2 cellular contexts compared by ENCODE assay signal in genomic region chr6:142440603-142441293, GRCh38.
A peak's percentile ranks its signal among the peaks of the same experiment; 100 is the strongest.
TF ChIP-seq lines count a peak whose summit lies in the region.

No MANE protein-coding gene starts in this region.

TF ChIP-seq in A549, 52 proteins besides CTCF, POLR2A, EP300 and RAD21:
- TF ChIP-seq, protein P1, sequence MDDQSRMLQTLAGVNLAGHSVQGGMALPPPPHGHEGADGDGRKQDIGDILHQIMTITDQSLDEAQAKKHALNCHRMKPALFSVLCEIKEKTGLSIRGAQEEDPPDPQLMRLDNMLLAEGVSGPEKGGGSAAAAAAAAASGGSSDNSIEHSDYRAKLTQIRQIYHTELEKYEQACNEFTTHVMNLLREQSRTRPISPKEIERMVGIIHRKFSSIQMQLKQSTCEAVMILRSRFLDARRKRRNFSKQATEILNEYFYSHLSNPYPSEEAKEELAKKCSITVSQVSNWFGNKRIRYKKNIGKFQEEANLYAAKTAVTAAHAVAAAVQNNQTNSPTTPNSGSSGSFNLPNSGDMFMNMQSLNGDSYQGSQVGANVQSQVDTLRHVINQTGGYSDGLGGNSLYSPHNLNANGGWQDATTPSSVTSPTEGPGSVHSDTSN (IDR thresholded peaks at IDR 0.05): no peak
- TF ChIP-seq KDM1A (IDR thresholded peaks at IDR 0.05; ENCODE audit: low read depth) (no peak), FOSL2 (IDR thresholded peaks at IDR 0.05) (no peak), FOSL2 (CRISPR knock-in tag; IDR thresholded peaks at IDR 0.05) (no peak), HMGXB4 (CRISPR knock-in tag; IDR thresholded peaks at IDR 0.05; ENCODE audit: borderline replicate concordance) (no peak), MAFK (IDR thresholded peaks at IDR 0.05; ENCODE audit: partially characterized antibody) (peak; percentile 49), HOXB13 (CRISPR knock-in tag; IDR thresholded peaks at IDR 0.05; ENCODE audit: low read depth) (no peak)

TF ChIP-seq in H1, 55 proteins besides CTCF, POLR2A, EP300 and RAD21 (continued from another document):
- TF ChIP-seq TAF7 (optimal IDR thresholded peaks at IDR 0.05; ENCODE audit: borderline replicate concordance, low read depth, low read length): no peak
- 0 out of 2 replicates have a peak, but pooled peaks have one; percentile 8 for TF ChIP-seq JUND (IDR thresholded peaks at IDR 0.05; ENCODE audit: low read length)
